In genomic region chr1:160656737-160657476, GRCh38 we compare ENCODE assay signal across 17 cellular contexts. TPM values are rescaled to one million over a fixed set of nuclear protein-coding genes. Genes with fewer than 3 reads are reported as not detected.
DNase-seq lines count a peak whose midpoint lies in the region; ATAC-seq and TF ChIP-seq lines count a peak whose summit lies in the region.
"Had no signal": no experiment of that assay in that cellular context is flagged by ENCODE, and none has a peak within 500 bp of the region (broad histone marks: within the 10 kb centered on the region; RNA-seq: fewer than 3 reads in every experiment).

No MANE protein-coding gene starts in this region.

- H3K27ac ChIP-seq in CD8-positive, alpha-beta T cell (ENCODE audit: low read depth, low read length) = no peak overlapping the region
- H3K27ac ChIP-seq in OCI-LY3 (ENCODE audit: low read length) = peak overlapping the region; percentile 55
- H3K27ac ChIP-seq: 22Rv1, sigmoid colon had no signal

- no peak overlapping the region for H3K4me3 Mint-ChIP-seq in CD8-positive, alpha-beta T cell
- no peak overlapping the region for H3K4me3 Mint-ChIP-seq in dendritic cell treated with granulocyte-macrophage colony-stimulating factor and Interleukin-4, amounts not matched to agents 40 ng/mL and 50 ng/mL, for 4 days
- H3K4me3 Mint-ChIP-seq: type B pancreatic cell had no signal

- TF ChIP-seq CTCF in CD8-positive, alpha-beta T cell (IDR thresholded peaks at IDR 0.05) = no peak
- no peak for TF ChIP-seq CTCF in OCI-LY3 (IDR thresholded peaks at IDR 0.05; ENCODE audit: low read depth, low read length)

- CTCF ChIA-PET in CD8-positive, alpha-beta T cell (lab: Charles Lee) = interaction anchor here (2.1 kb wide), 1 partner anchor 18 kb away, joined by 12 read pairs; no protein-coding TSS in a partner anchor

- H4K20me1 ChIP-seq in OCI-LY3 (ENCODE audit: insufficient read depth, low read length) = no peaks in the 10 kb centered on the region

- no peaks in the 10 kb centered on the region for H3K9me3 Mint-ChIP-seq in CD8-positive, alpha-beta T cell
- H3K9me3 Mint-ChIP-seq in dendritic cell treated with granulocyte-macrophage colony-stimulating factor and Interleukin-4, amounts not matched to agents 40 ng/mL and 50 ng/mL, for 4 days = peaks cover 11% of the 10 kb centered on the region
- H3K9me3 Mint-ChIP-seq: type B pancreatic cell had no signal

- peak overlapping the region; percentile 51 for H3K4me2 ChIP-seq in OCI-LY3 (ENCODE audit: low read length)

- H3K27me3 Mint-ChIP-seq in CD8-positive, alpha-beta T cell (ENCODE audit: low read depth) = no peaks in the 10 kb centered on the region
- H3K27me3 Mint-ChIP-seq in dendritic cell treated with granulocyte-macrophage colony-stimulating factor and Interleukin-4, amounts not matched to agents 40 ng/mL and 50 ng/mL, for 4 days = no peaks in the 10 kb centered on the region

- H3K27me3 ChIP-seq in CD8-positive, alpha-beta T cell (ENCODE audit: insufficient read depth, low read length) = no peaks in the 10 kb centered on the region
- H3K27me3 ChIP-seq in OCI-LY3 (ENCODE audit: low read depth, low read length) = no peaks in the 10 kb centered on the region
- H3K27me3 ChIP-seq: sigmoid colon had no signal

- H3K36me3 ChIP-seq in CD8-positive, alpha-beta T cell (ENCODE audit: insufficient read depth, low read length) = no peaks in the 10 kb centered on the region
- no peaks in the 10 kb centered on the region for H3K36me3 ChIP-seq in OCI-LY3 (replicated peaks; ENCODE audit: low read depth, low read length)
- H3K36me3 ChIP-seq: sigmoid colon had no signal

- H3K9ac ChIP-seq in OCI-LY3 (ENCODE audit: low read length) = peak overlapping the region; percentile 11; the same call in 1 of the 2 replicates

- H2AFZ ChIP-seq in OCI-LY3 (ENCODE audit: low read depth, low read length) = peak overlapping the region; percentile 25; the same call in 1 of the 2 replicates

- intact Hi-C loops in CD8-positive, alpha-beta T cell (cut with DNase I, micrococcal nuclease) = no loop called here
- intact Hi-C loops in dendritic cell treated with granulocyte-macrophage colony-stimulating factor and Interleukin-4, amounts not matched to agents 40 ng/mL and 50 ng/mL, for 4 days (cut with micrococcal nuclease) = no loop called here

- H3K4me3 ChIP-seq in CD8-positive, alpha-beta T cell (ENCODE audit: low read depth, low read length) = no peak overlapping the region
- H3K4me3 ChIP-seq in OCI-LY3 (ENCODE audit: low read length) = peak overlapping the region; percentile 22
- H3K4me3 ChIP-seq: sigmoid colon had no signal

- H3K4me1 ChIP-seq in CD8-positive, alpha-beta T cell (ENCODE audit: insufficient read depth, low read length) = peaks cover 27% of the 10 kb centered on the region
- H3K4me1 ChIP-seq in OCI-LY3 (ENCODE audit: low read length) = peaks cover 67% of the 10 kb centered on the region
- H3K4me1 ChIP-seq: sigmoid colon had no signal

- POLR2A ChIA-PET in CD8-positive, alpha-beta T cell (lab: Charles Lee) = no interaction called here

- no peaks in the 10 kb centered on the region for H3K9me3 ChIP-seq in CD8-positive, alpha-beta T cell (ENCODE audit: low read length)
- H3K9me3 ChIP-seq in OCI-LY3 (ENCODE audit: insufficient read depth, low read length) = peaks cover 14% of the 10 kb centered on the region
- H3K9me3 ChIP-seq: sigmoid colon had no signal

- no peak for ATAC-seq in CD8-positive, alpha-beta T cell
- ATAC-seq: SK-N-SH treated with all-trans-retinoic acid at 6 μM for 48 hours had no signal

- DNase-seq in NOMO-1 treated with DMSO at 0.1 percent for 48 hours (lab: John Stamatoyannopoulos, UW; ENCODE audit: unreplicated experiment) = peak; percentile 42
- DNase-seq in NOMO-1 (lab: John Stamatoyannopoulos, UW; ENCODE audit: unreplicated experiment in 2 of 2) = no peak
- no peak for DNase-seq in CD8-positive, alpha-beta T cell
- no peak for DNase-seq in RPMI8226
- DNase-seq in HuH-7.5 (ENCODE audit: low spot score) = no peak
- DNase-seq in NCI-H187 treated with DMSO at 0.1 percent for 48 hours (lab: John Stamatoyannopoulos, UW) = no peak
- DNase-seq: activated CD4-positive, CD25-positive, alpha-beta regulatory T cell treated with anti-CD3 and anti-CD28 coated beads, Interleukin-2, amount 50 U/mL, for 72 hours; activated gamma-delta T cell treated with Interleukin-2 at 50 U/mL for 16 hours; EL; MM.1S; sigmoid colon; stimulated activated CD4-positive, alpha-beta T cell treated with anti-CD3 and anti-CD28 coated beads, Interleukin-2, amount 100 ng/mL, for 48 hours had no signal

- no peaks in the 10 kb centered on the region for H3K79me2 ChIP-seq in OCI-LY3 (ENCODE audit: low read length)

- H3K36me3 Mint-ChIP-seq in CD8-positive, alpha-beta T cell = no peaks in the 10 kb centered on the region
- H3K36me3 Mint-ChIP-seq in dendritic cell treated with granulocyte-macrophage colony-stimulating factor and Interleukin-4, amounts not matched to agents 40 ng/mL and 50 ng/mL, for 4 days (ENCODE audit: low read depth) = peaks cover 46% of the 10 kb centered on the region
- H3K36me3 Mint-ChIP-seq: type B pancreatic cell had no signal

- H3K4me1 Mint-ChIP-seq in CD8-positive, alpha-beta T cell (ENCODE audit: low read depth) = peaks cover 60% of the 10 kb centered on the region
- H3K4me1 Mint-ChIP-seq in dendritic cell treated with granulocyte-macrophage colony-stimulating factor and Interleukin-4, amounts not matched to agents 40 ng/mL and 50 ng/mL, for 4 days (ENCODE audit: low read depth) = peaks cover 55% of the 10 kb centered on the region

- H3K27ac Mint-ChIP-seq in CD8-positive, alpha-beta T cell = peak overlapping the region; percentile 1
- H3K27ac Mint-ChIP-seq in dendritic cell treated with granulocyte-macrophage colony-stimulating factor and Interleukin-4, amounts not matched to agents 40 ng/mL and 50 ng/mL, for 4 days = peak overlapping the region; percentile 35
- H3K27ac Mint-ChIP-seq: type B pancreatic cell had no signal

RNA-seq across cellular contexts. Expression of gene SLAMF1, which starts 10.1 kb away (rescaled TPM):
- total RNA-seq in CD8-positive, alpha-beta T cell = 10 to 100 TPM; 12.8 to 18.6 TPM

RNA-seq across cellular contexts. Expression of gene CD48, which starts 54.7 kb away (rescaled TPM):
- total RNA-seq in CD8-positive, alpha-beta T cell = 100 to 1,000 TPM; 397 to 399 TPM
